Comparison of ENCODE assay signal across 8 cellular contexts in genomic region chr18:3703732-3704176, GRCh38.
A peak's percentile ranks its signal among the peaks of the same experiment; 100 is the strongest.
DNase-seq lines count a peak whose midpoint lies in the region; ATAC-seq and TF ChIP-seq lines count a peak whose summit lies in the region.

No MANE protein-coding gene starts in this region.

- H3K4me3 ChIP-seq in mesenchymal stem cell (ENCODE audit: insufficient read depth in 1 of 2, low read depth in 1 of 2, low read length in 2 of 2) (no peak overlapping the region), upper lobe of left lung (no peak overlapping the region)

- no peak overlapping the region for H3K4me2 ChIP-seq in mesenchymal stem cell (ENCODE audit: low read length, poor library complexity, severe bottlenecking)

- no peak overlapping the region for H2BK5ac ChIP-seq in mesenchymal stem cell (ENCODE audit: low read depth, low read length, poor library complexity, severe bottlenecking)

- H3K79me1 ChIP-seq in mesenchymal stem cell (replicated peaks; ENCODE audit: low read length, poor library complexity, severe bottlenecking), result no peaks in the 10 kb centered on the region

- H2BK12ac ChIP-seq in mesenchymal stem cell (ENCODE audit: low read length in 2 of 2), result no peak overlapping the region

- no peak overlapping the region for H2BK15ac ChIP-seq in mesenchymal stem cell (ENCODE audit: low read depth, poor library complexity, severe bottlenecking)

- H3K27ac Mint-ChIP-seq in HFFc6, result peak overlapping the region; percentile 41

- no peak for TF ChIP-seq EP300 in upper lobe of left lung (IDR thresholded peaks at IDR 0.05)

- no peak for TF ChIP-seq POLR2A in upper lobe of left lung (IDR thresholded peaks at IDR 0.05)

- peaks cover 16% of the 10 kb centered on the region for H3K4me1 Mint-ChIP-seq in HFFc6 (ENCODE audit: low read depth)

- peaks cover 2% of the 10 kb centered on the region; the same call in 1 of the 2 replicates for H3K9me3 Mint-ChIP-seq in HFFc6

- no peak overlapping the region for H2AFZ ChIP-seq in mesenchymal stem cell (ENCODE audit: low read depth, low read length)

- ATAC-seq in upper lobe of left lung (ENCODE audit: low FRiP score in 2 of 2) (peak; percentile 71 to 80), HG02763 (IDR thresholded peaks at IDR 0.05; ENCODE audit: unreplicated experiment) (no peak)
- ATAC-seq in activated CD4-positive, CD25-positive, alpha-beta regulatory T cell treated with anti-CD3 and anti-CD28 coated beads, Interleukin-2, amount 50 U/mL, for 24 hours, result no peak

- H4K8ac ChIP-seq in mesenchymal stem cell (ENCODE audit: low read length), result no peak overlapping the region

- H3K4ac ChIP-seq in mesenchymal stem cell (ENCODE audit: low read depth in 1 of 2, low read length in 2 of 2), result no peak overlapping the region

- peak overlapping the region; percentile 13 for H3K9ac ChIP-seq in mesenchymal stem cell (ENCODE audit: low read length)

- H3K27ac ChIP-seq in mesenchymal stem cell (ENCODE audit: low read length, poor library complexity, severe bottlenecking) (peak overlapping the region; percentile 19), upper lobe of left lung (no peak overlapping the region)

- H3K9me3 ChIP-seq in mesenchymal stem cell (ENCODE audit: control insufficient read depth, low read length) (no peaks in the 10 kb centered on the region), upper lobe of left lung (no peaks in the 10 kb centered on the region)

- peak overlapping the region; percentile 82 for H3K4me3 Mint-ChIP-seq in HFFc6

- no peak overlapping the region for H3K14ac ChIP-seq in mesenchymal stem cell (ENCODE audit: low read length in 2 of 2)

- no peak overlapping the region for H4K91ac ChIP-seq in mesenchymal stem cell (ENCODE audit: low read length)

- no peaks in the 10 kb centered on the region for H3K36me3 ChIP-seq in mesenchymal stem cell (ENCODE audit: control insufficient read depth in 1 of 2, insufficient read depth in 2 of 2, low read depth in 1 of 2, low read length in 2 of 2)
- H3K36me3 ChIP-seq in upper lobe of left lung, result no peaks in the 10 kb centered on the region

- peak; percentile 88 for TF ChIP-seq CTCF in HFFc6 (IDR thresholded peaks at IDR 0.05)
- peak; percentile 40 to 63 (median 56) for TF ChIP-seq CTCF in upper lobe of left lung (IDR thresholded peaks at IDR 0.05)

- peak; percentile 66 for DNase-seq in DMS114 treated with DMSO at 0.1 percent for 48 hours (lab: John Stamatoyannopoulos, UW; ENCODE audit: unreplicated experiment)
- peak; percentile 57 for DNase-seq in HFFc6
- peak; percentile 57 for DNase-seq in RPMI8226
- peak; percentile 76 for DNase-seq in ecto neural progenitor cell (ENCODE audit: low spot score)
- DNase-seq in mesenchymal stem cell, result peak; percentile 67
- peak in 1 of 2 donors; percentile 47 for DNase-seq in upper lobe of left lung

- H3K36me3 Mint-ChIP-seq in HFFc6 (ENCODE audit: low read depth), result peaks cover 2% of the 10 kb centered on the region; the same call in 1 of the 2 replicates

- H2AK5ac ChIP-seq in mesenchymal stem cell (ENCODE audit: low read length, severe bottlenecking), result no peak overlapping the region

- no peak overlapping the region for H3K18ac ChIP-seq in mesenchymal stem cell (ENCODE audit: low read depth in 1 of 2, low read length in 2 of 2)

- H3K27me3 ChIP-seq in mesenchymal stem cell (ENCODE audit: control insufficient read depth in 1 of 2, insufficient read depth in 1 of 2, low read length in 2 of 2), result peaks cover 0 to 2% of the 10 kb centered on the region in 2 experiments
- H3K27me3 ChIP-seq in upper lobe of left lung, result no peaks in the 10 kb centered on the region

- WGBS in mesenchymal stem cell, result 2% methylated on average over 5 of the region's 7 CpGs
- 13 to 20% methylated on average over 7 of the region's 7 CpGs for WGBS in upper lobe of left lung, 2 donors

- H2BK120ac ChIP-seq in mesenchymal stem cell (ENCODE audit: low read depth, low read length), result no peak overlapping the region

- no peak overlapping the region for H3K23ac ChIP-seq in mesenchymal stem cell (ENCODE audit: low read length in 2 of 2)

- H3K27me3 Mint-ChIP-seq in HFFc6 (ENCODE audit: insufficient read depth), result peaks cover 8% of the 10 kb centered on the region; the same call in 1 of the 2 replicates

- H3K4me1 ChIP-seq in mesenchymal stem cell (ENCODE audit: control insufficient read depth, insufficient read depth, low read depth, low read length) (peaks cover 7% of the 10 kb centered on the region), upper lobe of left lung (peaks cover 0 to 7% (median 3%) of the 10 kb centered on the region in 4 donors)

Comparison
In these comparisons a context has a peak if more than half of its experiments do, and no peak if none do; other contexts are left out.
1. ATAC-seq: peak in upper lobe of left lung (2 of 2); none in HG02763 (single experiment) and activated CD4-positive, CD25-positive, alpha-beta regulatory T cell treated with anti-CD3 and anti-CD28 coated beads, Interleukin-2, amount 50 U/mL, for 24 hours (0 of 2).